In genomic region chr1:9234223-9235122, GRCh38 we compare ENCODE assay signal across 8 cellular contexts. TPM values are rescaled to one million over a fixed set of nuclear protein-coding genes. Genes with fewer than 3 reads are reported as not detected.
DNase-seq lines count a peak whose midpoint lies in the region; ATAC-seq and TF ChIP-seq lines count a peak whose summit lies in the region.

H6PD (plus strand) TSS chr1:9234774; CDS start chr1:9244935, 10,161 bp downstream.

- peak within 1 kb of the TSS; percentile 92 to 98 (median 96) for H3K27ac Mint-ChIP-seq in naive thymus-derived CD8-positive, alpha-beta T cell

- peaks cover 3% of the 10 kb centered on the region; the same call in 1 of the 2 replicates for H3K36me3 ChIP-seq in Panc1 (ENCODE audit: control insufficient read depth, insufficient read depth, low read length)

- H3K4me3 ChIP-seq in Panc1 (ENCODE audit: low read depth in 2 of 2, low read length in 2 of 2), result peak within 1 kb of the TSS; percentile 68 to 72

- no peaks in the 10 kb centered on the region for H3K27me3 ChIP-seq in Panc1 (ENCODE audit: control insufficient read depth, insufficient read depth, low read length)

- DNase-seq in COR-L47 (lab: John Stamatoyannopoulos, UW), result peak; percentile 71
- DNase-seq in Panc1 (ENCODE audit: low read depth, low spot score), result peak; percentile 33
- DNase-seq in activated T-helper 1 cell treated with Interleukin-2 at 50 U/mL for 16 hours (ENCODE audit: low read depth), result peak; percentile 72
- peak; percentile 88 for DNase-seq in fibroblast of gingiva (ENCODE audit: low read depth)
- peak; percentile 53 to 84 (median 74) for DNase-seq in naive thymus-derived CD8-positive, alpha-beta T cell
- peak; percentile 52 to 77 (median 72) for DNase-seq in stimulated activated naive CD4-positive, alpha-beta T cell (lab: John Stamatoyannopoulos, UW)

- no TSS peak for BruUV-seq in Panc1 (replicated peaks; lab: Mats Ljungman, UMichigan)

- H3K4me1 Mint-ChIP-seq in naive thymus-derived CD8-positive, alpha-beta T cell, result peaks cover 15 to 50% (median 37%) of the 10 kb centered on the region in 4 donors

- peak within 1 kb of the TSS; percentile 90 to 98 (median 95) for H3K4me3 Mint-ChIP-seq in naive thymus-derived CD8-positive, alpha-beta T cell

- CTCF ChIA-PET in Panc1 (lab: Charles Lee), result interaction anchor here (0.6 to 1.5 kb wide), 8 partner anchors 12 to 124 kb away, joined by 3 to 6 read pairs (median 3); no protein-coding TSS in a partner anchor

- intact Hi-C loops in Panc1 (cut with micrococcal nuclease; ENCODE audit: unreplicated experiment), result no loop called here

- peaks cover 13% of the 10 kb centered on the region for H3K4me1 ChIP-seq in Panc1 (ENCODE audit: control insufficient read depth, insufficient read depth, low read length)

- H3K9me3 ChIP-seq in Panc1 (ENCODE audit: control insufficient read depth, insufficient read depth, low read depth, low read length), result no peaks in the 10 kb centered on the region

- TF ChIP-seq CTCF in Panc1 (IDR thresholded peaks at IDR 0.05), result peak; percentile 82; the same call in 1 of the 2 replicates

- POLR2A ChIA-PET in Panc1 (lab: Charles Lee), result interaction anchor here (0.6 to 0.7 kb wide), 4 partner anchors 33 to 396 kb away, joined by 3 to 4 read pairs (median 4); no protein-coding TSS in a partner anchor
- POLR2A ChIA-PET in naive thymus-derived CD8-positive, alpha-beta T cell (lab: Charles Lee), result interaction anchor here (0.6 to 1.5 kb wide), 7 partner anchors 11 to 192 kb away, joined by 3 to 4 read pairs (median 3); no protein-coding TSS in a partner anchor

- H3K27me3 Mint-ChIP-seq in naive thymus-derived CD8-positive, alpha-beta T cell, result no peaks in the 10 kb centered on the region

- H3K9me3 Mint-ChIP-seq in naive thymus-derived CD8-positive, alpha-beta T cell, result no peaks in the 10 kb centered on the region

- peak within 1 kb of the TSS; percentile 99 for H3K27ac ChIP-seq in Panc1 (ENCODE audit: low read length)

- no peaks in the 10 kb centered on the region for H3K36me3 Mint-ChIP-seq in naive thymus-derived CD8-positive, alpha-beta T cell

- ATAC-seq in GM19351 (IDR thresholded peaks at IDR 0.05; ENCODE audit: unreplicated experiment) (peak; percentile 70), HG03521 (IDR thresholded peaks at IDR 0.05; ENCODE audit: unreplicated experiment) (peak; percentile 85), Panc1 (peak; percentile 93)
- peak; percentile 78 to 85 for ATAC-seq in naive thymus-derived CD8-positive, alpha-beta T cell

- in situ Hi-C loops in Panc1 (cut with HindIII; ENCODE audit: low pct_unique_long_range_greater_than_20kb, low sequenced_read_pairs), result no loop called here

RNA-seq across cellular contexts. Expression of gene H6PD, which starts in this region (rescaled TPM):
- total RNA-seq in Panc1 (2021; ENCODE audit: unreplicated experiment), result 23.5 TPM
- 17.7 TPM for polyA plus RNA-seq in Panc1 (2012; ENCODE audit: insufficient read length)
- total RNA-seq in naive thymus-derived CD8-positive, alpha-beta T cell, result 10 to 100 TPM; 18.7 to 18.9 TPM
- 10 to 100 TPM in 2 of 3 donors, 1 to 10 TPM in 1; 8.5 to 14.9 (median 11.0) TPM for polyA plus RNA-seq in naive thymus-derived CD8-positive, alpha-beta T cell

Comparison
In these comparisons a context has a peak if more than half of its experiments do, and no peak if none do; other contexts are left out.
1. Peak in every context shown above with its lines: DNase-seq, ATAC-seq, H3K4me3 ChIP-seq and H3K27ac ChIP-seq.
2. DNase-seq: peak in every context shown above with its lines; median percentile 88 in fibroblast of gingiva; 74 in naive thymus-derived CD8-positive, alpha-beta T cell; 72 in activated T-helper 1 cell treated with Interleukin-2 at 50 U/mL for 16 hours; 72 in stimulated activated naive CD4-positive, alpha-beta T cell; 71 in COR-L47; 33 in Panc1.